27 cellular contexts compared by ENCODE assay signal in the genomic region with DNA sequence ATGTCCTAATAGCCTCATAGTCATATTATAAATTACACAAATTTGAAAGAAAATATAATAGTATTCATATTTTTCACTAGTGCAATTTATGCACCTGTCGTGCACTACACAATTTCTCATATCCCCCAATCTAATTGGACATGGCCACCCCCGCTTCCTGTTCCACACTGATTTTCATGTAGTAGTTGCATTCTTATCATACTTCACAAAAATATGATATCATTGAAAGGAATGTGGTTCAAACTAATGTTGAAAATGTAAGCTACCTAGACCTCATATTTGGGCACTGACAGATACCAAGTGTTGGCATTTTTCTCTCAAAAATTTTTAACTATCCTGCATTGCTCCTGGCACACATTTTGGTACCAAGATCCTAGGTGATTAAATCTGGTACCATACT.
"Had no signal": no experiment of that assay in that cellular context is flagged by ENCODE, and none has a peak within 500 bp of the region (broad histone marks: within the 10 kb centered on the region; RNA-seq: fewer than 3 reads in every experiment).

No MANE protein-coding gene starts in this region.

- H3K27me3 ChIP-seq: neural progenitor cell, ovary, right lobe of liver, sigmoid colon, stomach, thyroid gland, tibial nerve, upper lobe of left lung, uterus had no signal

- H3K36me3 ChIP-seq: neural progenitor cell, ovary, right lobe of liver, sigmoid colon, stomach, thoracic aorta, thyroid gland, tibial nerve, upper lobe of left lung, uterus had no signal

- ATAC-seq: natural killer cell; psoas muscle; right cardiac atrium; right lobe of liver; stimulated activated effector memory CD8-positive, alpha-beta T cell treated with anti-CD3 and anti-CD28 coated beads, Interleukin-12 subunit alpha, Interleukin-12 subunit beta, amount 100 ng/mL, for 72 hours; stimulated activated naive B cell treated with anti-CD40 and anti-IgM and Interleukin-4, amounts not matched to agents 10 μg/mL and 1 μg/mL and 100 μg/mL, for 72 hours had no signal

- H3K4me3 Mint-ChIP-seq: natural killer cell; nephron; neural progenitor cell; stimulated activated effector memory CD8-positive, alpha-beta T cell treated with anti-CD3 and anti-CD28 coated beads, Interleukin-12 subunit alpha, Interleukin-12 subunit beta, amount 100 ng/mL, for 72 hours; stimulated activated naive B cell treated with anti-CD40 and anti-IgM and Interleukin-4, amounts not matched to agents 10 μg/mL and 1 μg/mL and 100 μg/mL, for 72 hours; stimulated activated naive CD8-positive, alpha-beta T cell treated with anti-CD3 and anti-CD28 coated beads, Interleukin-15, Interleukin-2, amounts not matched to agents 100 ng/mL and 50 ng/mL, for 24 hours had no signal

- H3K4me1 ChIP-seq: parathyroid adenoma, psoas muscle, right lobe of liver, sigmoid colon, stomach, tibial nerve, upper lobe of left lung, uterus had no signal

- H3K9me3 ChIP-seq: ovary, psoas muscle, right lobe of liver, sigmoid colon, thoracic aorta, thyroid gland, upper lobe of left lung, uterus had no signal

- FAIRE-seq: small intestine had no signal

- H3K36me3 Mint-ChIP-seq: natural killer cell; neural progenitor cell; stimulated activated effector memory CD8-positive, alpha-beta T cell treated with anti-CD3 and anti-CD28 coated beads, Interleukin-12 subunit alpha, Interleukin-12 subunit beta, amount 100 ng/mL, for 72 hours; stimulated activated naive B cell treated with anti-CD40 and anti-IgM and Interleukin-4, amounts not matched to agents 10 μg/mL and 1 μg/mL and 100 μg/mL, for 72 hours had no signal

- H3K27ac Mint-ChIP-seq: natural killer cell; nephron; neural progenitor cell; progenitor cell of endocrine pancreas; stimulated activated effector memory CD8-positive, alpha-beta T cell treated with anti-CD3 and anti-CD28 coated beads, Interleukin-12 subunit alpha, Interleukin-12 subunit beta, amount 100 ng/mL, for 72 hours; stimulated activated naive B cell treated with anti-CD40 and anti-IgM and Interleukin-4, amounts not matched to agents 10 μg/mL and 1 μg/mL and 100 μg/mL, for 72 hours; stimulated activated naive CD8-positive, alpha-beta T cell treated with anti-CD3 and anti-CD28 coated beads, Interleukin-15, Interleukin-2, amounts not matched to agents 100 ng/mL and 50 ng/mL, for 24 hours had no signal

- H3K27ac ChIP-seq: neural progenitor cell, ovary, parathyroid adenoma, psoas muscle, right lobe of liver, sigmoid colon, stomach, thoracic aorta, thyroid gland, tibial nerve, upper lobe of left lung, uterus had no signal

- H3K9ac ChIP-seq: neural progenitor cell, parathyroid adenoma had no signal

- H3K4me2 ChIP-seq: neural progenitor cell had no signal

- H3K27me3 Mint-ChIP-seq: progenitor cell of endocrine pancreas; stimulated activated naive B cell treated with anti-CD40 and anti-IgM and Interleukin-4, amounts not matched to agents 10 μg/mL and 1 μg/mL and 100 μg/mL, for 72 hours; stimulated activated naive CD8-positive, alpha-beta T cell treated with anti-CD3 and anti-CD28 coated beads, Interleukin-15, Interleukin-2, amounts not matched to agents 100 ng/mL and 50 ng/mL, for 24 hours had no signal

- H3K79me2 ChIP-seq: parathyroid adenoma had no signal

- H3K4me1 Mint-ChIP-seq: natural killer cell; nephron; stimulated activated effector memory CD8-positive, alpha-beta T cell treated with anti-CD3 and anti-CD28 coated beads, Interleukin-12 subunit alpha, Interleukin-12 subunit beta, amount 100 ng/mL, for 72 hours; stimulated activated naive B cell treated with anti-CD40 and anti-IgM and Interleukin-4, amounts not matched to agents 10 μg/mL and 1 μg/mL and 100 μg/mL, for 72 hours had no signal

- H2AFZ ChIP-seq: neural progenitor cell, parathyroid adenoma had no signal

- DNase-seq: natural killer cell; occipital lobe; ovary; posterior cingulate gyrus; psoas muscle; right cardiac atrium; right lobe of liver; sigmoid colon; small intestine; stimulated activated CD4-positive, alpha-beta T cell treated with anti-CD3 and anti-CD28 coated beads, Interleukin-15, amount 100 ng/mL, for 24 hours; stimulated activated CD4-positive, alpha-beta T cell treated with anti-CD3 and anti-CD28 coated beads, Interleukin-2, amount 100 ng/mL, for 24 hours; stimulated activated CD4-positive, alpha-beta T cell treated with anti-CD3 and anti-CD28 coated beads, Interleukin-2, amount 100 ng/mL, for 48 hours; stimulated activated CD4-positive, alpha-beta T cell treated with anti-CD3 and anti-CD28 coated beads, Interleukin-4, amount 100 ng/mL, for 24 hours; stimulated activated naive B cell treated with anti-CD40 and anti-IgM and Interleukin-4, amounts not matched to agents 10 μg/mL and 1 μg/mL and 100 μg/mL, for 72 hours; stimulated activated naive CD4-positive, alpha-beta T cell treated with Interleukin-2 at 50 U/mL for 16 hours; stomach; thyroid gland; upper lobe of left lung; uterus had no signal

- H3K9me3 Mint-ChIP-seq: nephron; neural progenitor cell; stimulated activated naive B cell treated with anti-CD40 and anti-IgM and Interleukin-4, amounts not matched to agents 10 μg/mL and 1 μg/mL and 100 μg/mL, for 72 hours; stimulated activated naive CD8-positive, alpha-beta T cell treated with anti-CD3 and anti-CD28 coated beads, Interleukin-15, Interleukin-2, amounts not matched to agents 100 ng/mL and 50 ng/mL, for 24 hours had no signal

- H3K4me3 ChIP-seq: neural progenitor cell, ovary, psoas muscle, right lobe of liver, sigmoid colon, stomach, thoracic aorta, thyroid gland, tibial nerve, upper lobe of left lung, uterus had no signal
